Comparison of ENCODE assay signal across 17 cellular contexts in the genomic region with DNA sequence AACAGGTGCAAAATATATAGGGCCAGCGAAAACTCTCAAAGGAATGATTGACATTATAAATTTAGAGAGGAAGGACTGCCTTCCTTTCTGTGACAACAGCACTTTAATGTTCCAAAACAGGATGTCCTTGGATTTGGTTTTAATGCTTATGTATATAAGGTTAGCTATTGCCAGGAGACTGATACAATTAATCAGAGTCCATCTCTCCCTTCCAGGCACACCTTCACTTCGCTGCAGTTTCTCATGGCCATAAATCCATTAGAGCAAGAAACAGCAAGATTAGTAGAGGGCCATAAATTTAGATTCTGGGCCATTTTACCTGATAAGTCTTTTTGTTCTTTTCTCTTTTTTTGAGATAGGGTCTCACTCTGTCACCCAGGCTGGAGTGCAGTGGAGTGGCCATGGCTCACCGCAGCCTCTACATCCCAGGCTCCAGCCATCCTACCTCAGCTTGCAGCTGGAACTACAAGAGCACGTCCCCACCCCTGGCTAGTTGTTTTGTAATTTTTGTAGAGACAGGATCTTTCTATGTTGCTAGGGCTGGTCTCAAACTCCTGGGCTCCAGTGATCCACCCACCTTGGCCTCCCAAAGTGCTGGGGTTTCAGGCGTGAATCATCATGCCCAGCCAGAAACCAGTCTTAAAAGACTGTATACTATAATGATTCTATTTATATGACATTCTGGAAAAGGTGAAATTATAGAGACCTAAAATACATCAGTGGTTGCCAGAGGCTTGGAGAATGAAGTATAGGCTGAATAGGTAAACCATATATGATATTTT. TPM values are rescaled to one million over a fixed set of nuclear protein-coding genes. Genes with fewer than 3 reads are reported as not detected.
DNase-seq lines count a peak whose midpoint lies in the region; ATAC-seq and TF ChIP-seq lines count a peak whose summit lies in the region.
"Had no signal": no experiment of that assay in that cellular context is flagged by ENCODE, and none has a peak within 500 bp of the region (broad histone marks: within the 10 kb centered on the region; RNA-seq: fewer than 3 reads in every experiment).

No MANE protein-coding gene starts in this region.

- TF ChIP-seq CTCF in CD14-positive monocyte (IDR thresholded peaks at IDR 0.05) = no peak

- H3K9me3 ChIP-seq in muscle layer of duodenum (ENCODE audit: control insufficient read depth in 1 of 2, low read length in 2 of 2) = no peaks in the 10 kb centered on the region
- H3K9me3 ChIP-seq: sigmoid colon, SJCRH30, vagina had no signal

- DNase-seq in CD14-positive monocyte (ENCODE audit: low spot score) = no peak
- peak; percentile 16 for DNase-seq in DMS79 (lab: John Stamatoyannopoulos, UW)
- no peak for DNase-seq in AG20443 (ENCODE audit: low spot score)
- DNase-seq: activated CD8-positive, alpha-beta memory T cell treated with anti-CD3 and anti-CD28 coated beads for 24 hours; effector memory CD4-positive, alpha-beta T cell; NCI-H345; sigmoid colon; SJCRH30; stimulated activated naive CD4-positive, alpha-beta T cell treated with Interleukin-2 at 50 U/mL for 16 hours had no signal

- intact Hi-C loops in CD14-positive monocyte (cut with micrococcal nuclease) = loop anchor here in 1 of 2 donors (10.0 kb wide), 1 partner anchor 47 kb away; no protein-coding TSS in a partner anchor

- no peaks in the 10 kb centered on the region for H3K36me3 Mint-ChIP-seq in CD14-positive monocyte
- no peaks in the 10 kb centered on the region for H3K36me3 Mint-ChIP-seq in activated T-helper 17 cell treated with anti-CD3 and anti-CD28 coated beads, Interleukin-2, amount 50 U/mL, for 72 hours (ENCODE audit: low read depth)

- H3K4me1 ChIP-seq in muscle layer of duodenum (ENCODE audit: control insufficient read depth in 1 of 2, insufficient read depth in 2 of 2, low read length in 2 of 2) = peaks cover 0 to 7% of the 10 kb centered on the region in 2 donors
- H3K4me1 ChIP-seq: SJCRH30, vagina had no signal

- no peaks in the 10 kb centered on the region for H3K27me3 ChIP-seq in muscle layer of duodenum (ENCODE audit: low read depth, low read length)
- H3K27me3 ChIP-seq: sigmoid colon, SJCRH30, vagina had no signal

- no peak overlapping the region for H3K4me3 Mint-ChIP-seq in CD14-positive monocyte
- H3K4me3 Mint-ChIP-seq in activated T-helper 17 cell treated with anti-CD3 and anti-CD28 coated beads, Interleukin-2, amount 50 U/mL, for 72 hours = no peak overlapping the region

- H3K27ac Mint-ChIP-seq in CD14-positive monocyte = peak overlapping the region in 6 of 7 donors; percentile 49 to 94 (median 84)
- peak overlapping the region; percentile 55 for H3K27ac Mint-ChIP-seq in activated T-helper 17 cell treated with anti-CD3 and anti-CD28 coated beads, Interleukin-2, amount 50 U/mL, for 72 hours

- ATAC-seq in activated T-helper 17 cell treated with anti-CD3 and anti-CD28 coated beads, Interleukin-2, amount 50 U/mL, for 72 hours (replicated peaks) = peak; percentile 69
- ATAC-seq in HG03565 (IDR thresholded peaks at IDR 0.05; ENCODE audit: unreplicated experiment) (no peak), GM21619 (IDR thresholded peaks at IDR 0.05; ENCODE audit: unreplicated experiment) (no peak)
- ATAC-seq: HCT116, HepG2 had no signal

- H3K36me3 ChIP-seq in muscle layer of duodenum (ENCODE audit: control insufficient read depth in 1 of 2, insufficient read depth in 2 of 2, low read length in 2 of 2) = no peaks in the 10 kb centered on the region
- H3K36me3 ChIP-seq: sigmoid colon, SJCRH30, vagina had no signal

- peaks cover 0 to 15% (median 2%) of the 10 kb centered on the region in 7 donors for H3K9me3 Mint-ChIP-seq in CD14-positive monocyte
- no peaks in the 10 kb centered on the region for H3K9me3 Mint-ChIP-seq in activated T-helper 17 cell treated with anti-CD3 and anti-CD28 coated beads, Interleukin-2, amount 50 U/mL, for 72 hours

- no peak overlapping the region for H3K4me3 ChIP-seq in muscle layer of duodenum (ENCODE audit: low read depth in 1 of 2, low read length in 2 of 2)
- H3K4me3 ChIP-seq: lung, sigmoid colon, SJCRH30, vagina had no signal

- H3K27ac ChIP-seq in muscle layer of duodenum (ENCODE audit: low read length) = peak overlapping the region; percentile 53
- H3K27ac ChIP-seq: SJCRH30, vagina had no signal

- peaks cover 0 to 2% (median 1%) of the 10 kb centered on the region in 3 donors for H3K27me3 Mint-ChIP-seq in CD14-positive monocyte (ENCODE audit: low read depth in 3 of 3)
- H3K27me3 Mint-ChIP-seq in activated T-helper 17 cell treated with anti-CD3 and anti-CD28 coated beads, Interleukin-2, amount 50 U/mL, for 72 hours = no peaks in the 10 kb centered on the region

- H3K4me1 Mint-ChIP-seq in CD14-positive monocyte = peaks cover 45% of the 10 kb centered on the region
- H3K4me1 Mint-ChIP-seq in activated T-helper 17 cell treated with anti-CD3 and anti-CD28 coated beads, Interleukin-2, amount 50 U/mL, for 72 hours = peaks cover 9% of the 10 kb centered on the region

RNA-seq across cellular contexts. Expression of a gene that starts 15.7 kb away (rescaled TPM):
- polyA plus RNA-seq in CD14-positive monocyte = 1 to 10 TPM; 6.6 to 7.9 TPM
- 100 to 1,000 TPM; 376 to 800 TPM for total RNA-seq in activated T-helper 17 cell treated with anti-CD3 and anti-CD28 coated beads, Interleukin-2, amount 50 U/mL, for 72 hours
